Comparison of ENCODE assay signal across 12 cellular contexts in the genomic region with DNA sequence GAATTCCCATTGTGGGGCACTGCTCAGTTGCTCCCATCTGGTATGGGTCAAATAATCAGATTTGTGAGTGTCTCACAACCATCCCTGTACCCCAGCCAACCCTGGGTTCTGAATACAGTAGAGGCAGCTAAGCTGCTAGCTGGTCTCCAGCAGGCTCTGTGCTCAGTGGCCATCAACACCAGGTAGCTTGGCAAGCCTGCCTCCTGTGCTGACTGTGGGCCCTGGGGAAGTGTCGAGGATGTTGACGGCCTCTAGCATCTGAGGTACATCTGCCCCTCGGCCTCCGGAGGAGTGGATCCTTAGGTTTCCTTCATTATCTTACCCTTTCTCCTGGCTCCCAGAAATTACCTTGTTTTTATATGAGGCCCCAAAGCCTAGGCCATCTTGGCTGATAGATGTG. TPM values are rescaled to one million over a fixed set of nuclear protein-coding genes. Genes with fewer than 3 reads are reported as not detected.
A peak's percentile ranks its signal among the peaks of the same experiment; 100 is the strongest.
DNase-seq lines count a peak whose midpoint lies in the region; ATAC-seq and TF ChIP-seq lines count a peak whose summit lies in the region.
"Had no signal": no experiment of that assay in that cellular context is flagged by ENCODE, and none has a peak within 500 bp of the region (broad histone marks: within the 10 kb centered on the region; RNA-seq: fewer than 3 reads in every experiment).

No MANE protein-coding gene starts in this region.

- H3K4me3 ChIP-seq in MM.1S (ENCODE audit: low read length) (no peak overlapping the region), duodenal mucosa (ENCODE audit: low read depth in 1 of 2, low read length in 2 of 2) (peak overlapping the region; percentile 33 to 54), parathyroid adenoma (ENCODE audit: low read depth, low read length) (no peak overlapping the region), PC-3 (ENCODE audit: low read length) (no peak overlapping the region)
- H3K4me3 ChIP-seq: ovary had no signal

- H3K27me3 ChIP-seq in MM.1S (replicated peaks; ENCODE audit: insufficient read depth, low read length) (no peaks in the 10 kb centered on the region), duodenal mucosa (ENCODE audit: control insufficient read depth in 1 of 2, insufficient read depth in 2 of 2, low read length in 2 of 2) (no peaks in the 10 kb centered on the region), parathyroid adenoma (ENCODE audit: control insufficient read depth, insufficient read depth, low read length) (no peaks in the 10 kb centered on the region), PC-3 (ENCODE audit: low read length) (no peaks in the 10 kb centered on the region)
- H3K27me3 ChIP-seq: ovary had no signal

- POLR2A ChIA-PET in PC-3 (lab: Charles Lee; ENCODE audit: unreplicated experiment): no interaction called here

- no peak overlapping the region for H3K9ac ChIP-seq in MM.1S (ENCODE audit: low read length)
- peak overlapping the region; percentile 31 to 49 for H3K9ac ChIP-seq in duodenal mucosa (ENCODE audit: low read depth in 1 of 2, low read length in 2 of 2)
- H3K9ac ChIP-seq in parathyroid adenoma: no peak overlapping the region
- no peak overlapping the region for H3K9ac ChIP-seq in PC-3 (ENCODE audit: low read length)

- H3K4me2 ChIP-seq in MM.1S (ENCODE audit: low read depth, low read length) (peak overlapping the region; percentile 4; the same call in 1 of the 2 replicates), parathyroid adenoma (ENCODE audit: low read length) (no peak overlapping the region), PC-3 (ENCODE audit: low read length) (no peak overlapping the region)

- in situ Hi-C loops in GM13976 (cut with MboI; ENCODE audit: low sequenced_read_pairs, unreplicated experiment): no loop called here

- intact Hi-C loops in PC-3 (cut with micrococcal nuclease): no loop called here

- H3F3A ChIP-seq in MM.1S (ENCODE audit: insufficient read depth, low read length): peaks cover 25% of the 10 kb centered on the region
- no peaks in the 10 kb centered on the region for H3F3A ChIP-seq in PC-3 (ENCODE audit: low read length, unreplicated experiment)

- H4K20me1 ChIP-seq in MM.1S (ENCODE audit: insufficient read depth, low read length) (peaks cover 92% of the 10 kb centered on the region), PC-3 (ENCODE audit: low read length) (peaks cover 65% of the 10 kb centered on the region)

- CTCF ChIA-PET in PC-3 (lab: Charles Lee): no interaction called here

- BruUV-seq in PC-3 (replicated peaks; lab: Mats Ljungman, UMichigan): no TSS peak

- peaks cover 58% of the 10 kb centered on the region for H3K4me1 ChIP-seq in MM.1S (ENCODE audit: low read length)
- peaks cover 79 to 91% of the 10 kb centered on the region in 2 donors for H3K4me1 ChIP-seq in duodenal mucosa (ENCODE audit: control insufficient read depth in 1 of 2, insufficient read depth in 2 of 2, low read length in 2 of 2)
- peaks cover 9% of the 10 kb centered on the region for H3K4me1 ChIP-seq in parathyroid adenoma
- no peaks in the 10 kb centered on the region for H3K4me1 ChIP-seq in PC-3 (ENCODE audit: insufficient read depth, low read length)

- peaks cover 99% of the 10 kb centered on the region for H3K79me2 ChIP-seq in MM.1S (ENCODE audit: low read length)
- peaks cover 70% of the 10 kb centered on the region for H3K79me2 ChIP-seq in parathyroid adenoma
- peaks cover 96% of the 10 kb centered on the region for H3K79me2 ChIP-seq in PC-3 (ENCODE audit: low read length)

- H3K9me2 ChIP-seq in MM.1S (replicated peaks; ENCODE audit: insufficient read depth, low read length): no peaks in the 10 kb centered on the region
- no peaks in the 10 kb centered on the region for H3K9me2 ChIP-seq in PC-3 (replicated peaks; ENCODE audit: low read length)

- H3K27ac ChIP-seq in C4-2B (peak overlapping the region; percentile 67), MM.1S (ENCODE audit: low read length) (no peak overlapping the region), duodenal mucosa (ENCODE audit: low read depth, low read length) (peak overlapping the region; percentile 72), parathyroid adenoma (peak overlapping the region; percentile 61), PC-3 (ENCODE audit: low read length) (no peak overlapping the region)
- H3K27ac ChIP-seq: ovary had no signal

- no peaks in the 10 kb centered on the region for H3K36me3 ChIP-seq in MM.1S (replicated peaks; ENCODE audit: insufficient read depth, low read length)
- H3K36me3 ChIP-seq in duodenal mucosa (ENCODE audit: control insufficient read depth in 1 of 2, insufficient read depth in 2 of 2, low read length in 2 of 2): no peaks in the 10 kb centered on the region
- H3K36me3 ChIP-seq in parathyroid adenoma (ENCODE audit: control insufficient read depth, insufficient read depth, low read length): no peaks in the 10 kb centered on the region
- no peaks in the 10 kb centered on the region for H3K36me3 ChIP-seq in PC-3 (ENCODE audit: low read depth, low read length)
- H3K36me3 ChIP-seq: ovary had no signal

- no peak for TF ChIP-seq CTCF in C4-2B (conservative IDR thresholded peaks at IDR 0.05)
- no peak for TF ChIP-seq CTCF in MM.1S (IDR thresholded peaks at IDR 0.05; ENCODE audit: low read length)
- no peak for TF ChIP-seq CTCF in parathyroid adenoma (IDR thresholded peaks at IDR 0.05)
- TF ChIP-seq CTCF in PC-3 (conservative IDR thresholded peaks at IDR 0.05; ENCODE audit: low read depth, low read length): no peak
- TF ChIP-seq CTCF in GM13976 (IDR thresholded peaks at IDR 0.05; ENCODE audit: borderline replicate concordance, control extremely low read depth, extremely low read depth, insufficient read depth, missing control alignments): no peak

- ATAC-seq in GM19023 (IDR thresholded peaks at IDR 0.05; ENCODE audit: unreplicated experiment) (no peak), PC-3 (no peak)
- ATAC-seq: Panc1 had no signal

- no peak for DNase-seq in MM.1S
- no peak for DNase-seq in PC-3
- no peak for DNase-seq in GM13976 (ENCODE audit: low spot score)
- DNase-seq in midbrain (lab: John Stamatoyannopoulos, UW): no peak
- DNase-seq: activated CD8-positive, alpha-beta memory T cell treated with anti-CD3 and anti-CD28 coated beads, Interleukin-2, amount 50 U/mL, for 4 hours; DMS79 treated with DMSO at 0.1 percent for 48 hours had no signal

- H2AFZ ChIP-seq in MM.1S (ENCODE audit: low read length): no peak overlapping the region
- no peak overlapping the region for H2AFZ ChIP-seq in parathyroid adenoma
- no peak overlapping the region for H2AFZ ChIP-seq in PC-3 (ENCODE audit: low read length)

- H3K9me3 ChIP-seq in MM.1S (replicated peaks; ENCODE audit: insufficient read depth, low read length) (no peaks in the 10 kb centered on the region), duodenal mucosa (ENCODE audit: control insufficient read depth in 1 of 2, low read length in 2 of 2) (no peaks in the 10 kb centered on the region), parathyroid adenoma (ENCODE audit: control insufficient read depth, low read length) (no peaks in the 10 kb centered on the region), PC-3 (ENCODE audit: low read length) (no peaks in the 10 kb centered on the region)
- H3K9me3 ChIP-seq: ovary had no signal

RNA-seq across cellular contexts. Expression of a gene that starts 13.3 kb away (rescaled TPM):
- 27.4 and 30.4 TPM in 2 replicates for total RNA-seq in PC-3 (2014; rRNA removed)

RNA-seq across cellular contexts. Expression of a gene that starts 54.3 kb away (rescaled TPM):
- 13.6 and 21.5 TPM in 2 replicates for total RNA-seq in PC-3 (2014; rRNA removed)

Comparison
In these comparisons a context has a peak if more than half of its experiments do, and no peak if none do; other contexts are left out.
1. H3K27ac ChIP-seq: peak in C4-2B (single experiment), duodenal mucosa (single experiment) and parathyroid adenoma (single experiment); none in MM.1S (single experiment) and PC-3 (single experiment).
2. H3K4me3 ChIP-seq: peak in duodenal mucosa (2 of 2); none in MM.1S (single experiment), parathyroid adenoma (single experiment) and PC-3 (single experiment).
3. H3K9ac ChIP-seq: peak in duodenal mucosa (2 of 2); none in MM.1S (single experiment), parathyroid adenoma (single experiment) and PC-3 (single experiment).